In the genomic region with DNA sequence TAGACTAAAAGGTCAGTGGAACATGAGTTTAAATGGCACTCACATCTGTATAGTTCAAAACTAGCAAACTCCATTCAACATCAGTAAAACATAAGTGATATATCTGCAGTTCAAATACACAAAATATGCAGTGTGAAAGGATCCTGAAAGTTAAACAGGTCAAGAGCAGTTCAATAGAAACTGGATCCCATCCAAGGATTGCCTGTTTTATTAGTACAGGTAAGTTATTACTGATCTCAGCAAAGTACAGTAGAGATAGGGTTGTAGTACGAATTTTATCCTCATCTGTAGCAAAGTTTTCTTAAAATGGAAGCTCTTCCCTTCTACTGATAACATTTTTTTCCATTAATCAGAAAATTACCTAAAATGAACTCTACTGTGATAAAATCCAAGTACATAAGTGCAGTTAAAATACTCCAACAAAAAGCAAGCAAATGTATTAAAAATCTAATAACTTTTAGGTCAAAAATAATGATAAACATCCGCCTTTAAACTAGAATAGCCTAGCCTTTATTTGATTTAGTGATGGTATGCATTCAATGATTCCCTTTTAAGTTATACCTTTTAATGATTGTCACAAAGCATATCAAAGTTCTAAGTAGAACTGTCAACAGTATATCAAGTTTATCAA, we compare ENCODE assay signal across 1 cellular context.
TF ChIP-seq lines count a peak whose summit lies in the region.

No MANE protein-coding gene starts in this region.

TF ChIP-seq in GM12878, 131 proteins besides CTCF, POLR2A, EP300 and RAD21 (continued from another document):
- TF ChIP-seq HDAC2 (IDR thresholded peaks at IDR 0.05), result no peak
- TF ChIP-seq LARP7 (IDR thresholded peaks at IDR 0.05), result no peak
- TF ChIP-seq SMAD1 (IDR thresholded peaks at IDR 0.05; ENCODE audit: low read depth, partially characterized antibody), result no peak
- TF ChIP-seq PAX8 (IDR thresholded peaks at IDR 0.05), result no peak
- no peak for TF ChIP-seq BCL3 (IDR thresholded peaks at IDR 0.05; ENCODE audit: borderline replicate concordance, insufficient read depth, low read depth, low read length, poor library complexity, severe bottlenecking)
- no peak for TF ChIP-seq PML (IDR thresholded peaks at IDR 0.05; ENCODE audit: low read length)
- no peak for TF ChIP-seq MAX (IDR thresholded peaks at IDR 0.05; ENCODE audit: low read depth, low read length)
- no peak for TF ChIP-seq EGR1 (IDR thresholded peaks at IDR 0.05; ENCODE audit: borderline replicate concordance in 1 of 2, low read depth in 2 of 2, low read length in 2 of 2)
- TF ChIP-seq, protein P1, sequence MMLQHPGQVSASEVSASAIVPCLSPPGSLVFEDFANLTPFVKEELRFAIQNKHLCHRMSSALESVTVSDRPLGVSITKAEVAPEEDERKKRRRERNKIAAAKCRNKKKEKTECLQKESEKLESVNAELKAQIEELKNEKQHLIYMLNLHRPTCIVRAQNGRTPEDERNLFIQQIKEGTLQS (IDR thresholded peaks at IDR 0.05; ENCODE audit: borderline replicate concordance, extremely low read depth, low read depth, low read length), result no peak
- no peak for TF ChIP-seq WRNIP1 (IDR thresholded peaks at IDR 0.05; ENCODE audit: borderline replicate concordance, low read depth, low read length)
- no peak for TF ChIP-seq EZH2 (IDR thresholded peaks at IDR 0.05; ENCODE audit: borderline replicate concordance, control insufficient read depth, low read depth, low read length)
- no peak for TF ChIP-seq ETV6 (conservative IDR thresholded peaks at IDR 0.05 in 1 of 2, IDR thresholded peaks at IDR 0.05 in 1 of 2; ENCODE audit: borderline replicate concordance in 1 of 2, low read depth in 1 of 2)
- TF ChIP-seq POLR2AphosphoS2 (IDR thresholded peaks at IDR 0.05; ENCODE audit: low read depth, low read length), result no peak
TF ChIP-seq in GM12878: peak in this region for 0.
